1 cellular context compared by ENCODE assay signal in genomic region chrX:68703849-68704248, GRCh38.
TF ChIP-seq lines count a peak whose summit lies in the region.

No MANE protein-coding gene starts in this region.

TF ChIP-seq in IMR-90, 13 proteins besides CTCF, POLR2A, EP300 and RAD21:
- TF ChIP-seq MAFK (IDR thresholded peaks at IDR 0.05; ENCODE audit: low read depth, low read length) (no peak), BHLHE40 (IDR thresholded peaks at IDR 0.05; ENCODE audit: low read depth, low read length) (no peak), ELK1 (IDR thresholded peaks at IDR 0.05; ENCODE audit: borderline replicate concordance, low read depth, low read length) (no peak), MXI1 (IDR thresholded peaks at IDR 0.05; ENCODE audit: borderline replicate concordance, low read depth, low read length) (no peak), RFX5 (IDR thresholded peaks at IDR 0.05; ENCODE audit: low read depth, low read length) (no peak), SMC3 (IDR thresholded peaks at IDR 0.05; ENCODE audit: low read depth, low read length) (no peak), CHD1 (IDR thresholded peaks at IDR 0.05; ENCODE audit: low read depth, low read length) (no peak), CEBPB (IDR thresholded peaks at IDR 0.05; ENCODE audit: low read depth, low read length) (no peak), MAZ (IDR thresholded peaks at IDR 0.05; ENCODE audit: borderline replicate concordance, low read depth, low read length) (no peak), RCOR1 (IDR thresholded peaks at IDR 0.05; ENCODE audit: insufficient replicate concordance, low read length) (no peak), USF2 (IDR thresholded peaks at IDR 0.05; ENCODE audit: low read depth, low read length) (no peak), FOS (IDR thresholded peaks at IDR 0.05; ENCODE audit: low read depth, low read length) (no peak), NFE2L2 (IDR thresholded peaks at IDR 0.05; ENCODE audit: low read depth, low read length) (no peak)
